In genomic region chr1:151047591-151047924, GRCh38 we compare ENCODE assay signal across 8 cellular contexts. TPM values are rescaled to one million over a fixed set of nuclear protein-coding genes. Genes with fewer than 3 reads are reported as not detected.
DNase-seq lines count a peak whose midpoint lies in the region; ATAC-seq and TF ChIP-seq lines count a peak whose summit lies in the region.

Gene C1orf56, plus strand, starts transcription at chr1:151047751. Its CDS starts 97 bp downstream, at chr1:151047848.

- H3K27ac ChIP-seq in right cardiac atrium (ENCODE audit: low read length) = peak within 1 kb of the TSS; percentile 76

- TF ChIP-seq CTCF in progenitor cell of endocrine pancreas (IDR thresholded peaks at IDR 0.05; ENCODE audit: unreplicated experiment) = no peak

- DNase-seq in COLO668 (lab: John Stamatoyannopoulos, UW; ENCODE audit: unreplicated experiment) (peak; percentile 69), M059J (ENCODE audit: low read depth) (peak; percentile 78), SW480 (ENCODE audit: low spot score) (peak; percentile 77), astrocyte of the hippocampus (ENCODE audit: low read depth, low spot score) (peak; percentile 87), right cardiac atrium (peak; percentile 76 to 89 (median 88)), progenitor cell of endocrine pancreas (ENCODE audit: low spot score, unreplicated experiment) (peak; percentile 54), GF-D8 (lab: John Stamatoyannopoulos, UW) (no peak)

- H3K36me3 Mint-ChIP-seq in progenitor cell of endocrine pancreas (ENCODE audit: insufficient read depth) = peaks cover 5% of the 10 kb centered on the region

- H3K27ac Mint-ChIP-seq in progenitor cell of endocrine pancreas = peak within 1 kb of the TSS; percentile 94

- H3K4me1 Mint-ChIP-seq in progenitor cell of endocrine pancreas (ENCODE audit: low read depth) = peaks cover 5% of the 10 kb centered on the region

- peak within 1 kb of the TSS; percentile 87 for H3K4me3 Mint-ChIP-seq in progenitor cell of endocrine pancreas (ENCODE audit: low read depth)

- under 1% methylated on average over 29 of the region's 29 CpGs for WGBS in right cardiac atrium

- H3K9me3 Mint-ChIP-seq in progenitor cell of endocrine pancreas (ENCODE audit: low read depth) = no peaks in the 10 kb centered on the region

- no peaks in the 10 kb centered on the region for H3K9me3 ChIP-seq in right cardiac atrium (ENCODE audit: control insufficient read depth, low read length)

- intact Hi-C loops in right cardiac atrium (cut with DNase I) = no loop called here

- ATAC-seq in GM21360 (IDR thresholded peaks at IDR 0.05; ENCODE audit: unreplicated experiment) (peak; percentile 32), right cardiac atrium (peak; percentile 85 to 87)

- peaks cover 4% of the 10 kb centered on the region for H3K4me1 ChIP-seq in right cardiac atrium (ENCODE audit: control insufficient read depth, insufficient read depth, low read length)

- no peaks in the 10 kb centered on the region for H3K27me3 Mint-ChIP-seq in progenitor cell of endocrine pancreas

- H3K27me3 ChIP-seq in right cardiac atrium (ENCODE audit: control insufficient read depth, insufficient read depth) = no peaks in the 10 kb centered on the region

- H3K4me3 ChIP-seq in right cardiac atrium (ENCODE audit: low read length) = peak within 1 kb of the TSS; percentile 78

RNA-seq across cellular contexts. Expression of gene C1orf56, which starts in this region (rescaled TPM):
- total RNA-seq in M059J (2014; rRNA removed; shearing (Covaris generic)) = 2.3 and 3.6 TPM in 2 replicates
- 10 to 100 TPM in 1 of 4 donors, 1 to 10 TPM in 3; 5.8 to 12.4 (median 7.4) TPM for total RNA-seq in right cardiac atrium
- polyA plus RNA-seq in right cardiac atrium = 9.5 TPM
- 4.5 and 7.0 TPM in 2 replicates for total RNA-seq in progenitor cell of endocrine pancreas
